In the genomic region with DNA sequence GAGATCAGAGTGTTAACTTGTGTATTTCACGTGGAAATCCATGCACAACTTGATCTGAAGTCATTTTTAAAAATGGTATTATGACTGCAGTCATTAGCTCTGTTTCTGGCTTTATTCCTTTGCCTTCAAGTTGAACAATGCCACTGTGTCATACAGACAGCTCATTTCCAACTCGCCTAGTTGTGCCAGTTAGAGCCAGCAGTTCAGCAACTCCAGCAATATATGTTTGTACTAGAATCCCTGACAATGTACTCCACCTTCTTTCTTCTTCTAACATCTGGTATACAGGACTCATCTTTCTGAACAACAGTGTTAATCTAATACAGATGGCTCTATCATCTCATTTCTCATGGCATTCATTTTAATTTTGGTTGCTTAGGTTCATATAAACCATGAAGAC, we compare ENCODE assay signal across 23 cellular contexts.
DNase-seq lines count a peak whose midpoint lies in the region; ATAC-seq and TF ChIP-seq lines count a peak whose summit lies in the region.
"Had no signal": no experiment of that assay in that cellular context is flagged by ENCODE, and none has a peak within 500 bp of the region (broad histone marks: within the 10 kb centered on the region; RNA-seq: fewer than 3 reads in every experiment).

No MANE protein-coding gene starts in this region.

- H2AFZ ChIP-seq in KMS-11 (ENCODE audit: low read depth), result peak overlapping the region; percentile 35; the same call in 1 of the 2 replicates

- H3K27ac ChIP-seq in KMS-11, result peak overlapping the region; percentile 95
- H3K27ac ChIP-seq: brain microvascular endothelial cell, coronary artery, heart right ventricle, lower lobe of right lung, stomach, upper lobe of left lung had no signal

- peaks cover 0 to 22% (median 17%) of the 10 kb centered on the region in 6 donors for H3K9me3 Mint-ChIP-seq in immature natural killer cell
- H3K9me3 Mint-ChIP-seq: activated naive CD8-positive, alpha-beta T cell treated with anti-CD3 and anti-CD28 coated beads, Interleukin-2, amount 50 U/mL, for 24 hours had no signal

- peak; percentile 3 for DNase-seq in COLO829 (ENCODE audit: low spot score)
- DNase-seq in RPMI8226, result peak; percentile 28
- DNase-seq in inferior parietal cortex (ENCODE audit: extremely low spot score), result peak; percentile 54
- DNase-seq in immature natural killer cell, result no peak
- no peak for DNase-seq in left ventricle myocardium superior
- DNase-seq: activated CD4-positive, alpha-beta T cell treated with anti-CD3 and anti-CD28 coated beads for 36 hours; activated naive CD8-positive, alpha-beta T cell treated with anti-CD3 and anti-CD28 coated beads, Interleukin-2, amount 50 U/mL, for 24 hours; brain microvascular endothelial cell; CD4-positive, alpha-beta T cell; heart right ventricle; Kasumi-1; lower lobe of right lung; NCI-H1048; NCI-H2227 treated with DMSO at 0.1 percent for 48 hours; retina; stimulated activated CD4-positive, alpha-beta T cell treated with anti-CD3 and anti-CD28 coated beads, Interleukin-4, amount 100 ng/mL, for 4 hours; stomach had no signal

- no peaks in the 10 kb centered on the region for H3K79me2 ChIP-seq in KMS-11 (ENCODE audit: insufficient read depth, low read depth)

- H3K36me3 Mint-ChIP-seq in immature natural killer cell, result no peaks in the 10 kb centered on the region

- peak overlapping the region; percentile 78 for H3K9ac ChIP-seq in KMS-11

- intact Hi-C loops in left ventricle myocardium superior (cut with micrococcal nuclease), result no loop called here

- no peaks in the 10 kb centered on the region for H4K20me1 ChIP-seq in KMS-11 (ENCODE audit: insufficient read depth)

- H3K4me1 ChIP-seq in KMS-11 (ENCODE audit: low read depth, poor library complexity, severe bottlenecking), result peaks cover 10% of the 10 kb centered on the region
- H3K4me1 ChIP-seq: heart right ventricle, lower lobe of right lung, stomach, upper lobe of left lung had no signal

- peak overlapping the region; percentile 58 for H3K4me2 ChIP-seq in KMS-11

- no peak for TF ChIP-seq CTCF in KMS-11 (conservative IDR thresholded peaks at IDR 0.05; ENCODE audit: low read depth, low read length)

- H3K4me3 Mint-ChIP-seq in immature natural killer cell, result no peak overlapping the region
- H3K4me3 Mint-ChIP-seq: activated CD4-positive, alpha-beta T cell treated with anti-CD3 and anti-CD28 coated beads for 36 hours; activated naive CD8-positive, alpha-beta T cell treated with anti-CD3 and anti-CD28 coated beads, Interleukin-2, amount 50 U/mL, for 24 hours; activated T-helper 17 cell treated with anti-CD3 and anti-CD28 coated beads, Interleukin-2, amount 50 U/mL, for 72 hours; CD4-positive, alpha-beta T cell had no signal

- no peaks in the 10 kb centered on the region for H3K27me3 ChIP-seq in KMS-11 (ENCODE audit: insufficient read depth, low read depth)
- H3K27me3 ChIP-seq: brain microvascular endothelial cell, heart right ventricle, stomach, upper lobe of left lung had no signal

- H3K4me3 ChIP-seq in KMS-11 (IDR thresholded peaks at IDR 0.05; ENCODE audit: insufficient read depth, low read depth, low read length), result no peak overlapping the region
- H3K4me3 ChIP-seq: coronary artery, heart right ventricle, lower lobe of right lung, stomach, upper lobe of left lung had no signal

- no peak overlapping the region for H3K27ac Mint-ChIP-seq in immature natural killer cell
- H3K27ac Mint-ChIP-seq: activated CD4-positive, alpha-beta T cell treated with anti-CD3 and anti-CD28 coated beads for 36 hours; activated naive CD8-positive, alpha-beta T cell treated with anti-CD3 and anti-CD28 coated beads, Interleukin-2, amount 50 U/mL, for 24 hours; activated T-helper 17 cell treated with anti-CD3 and anti-CD28 coated beads, Interleukin-2, amount 50 U/mL, for 72 hours; CD4-positive, alpha-beta T cell had no signal

- H3K4me1 Mint-ChIP-seq in immature natural killer cell, result no peaks in the 10 kb centered on the region
- H3K4me1 Mint-ChIP-seq: activated CD4-positive, alpha-beta T cell treated with anti-CD3 and anti-CD28 coated beads for 36 hours; activated naive CD8-positive, alpha-beta T cell treated with anti-CD3 and anti-CD28 coated beads, Interleukin-2, amount 50 U/mL, for 24 hours; activated T-helper 17 cell treated with anti-CD3 and anti-CD28 coated beads, Interleukin-2, amount 50 U/mL, for 72 hours had no signal

- ATAC-seq in GM18517 (IDR thresholded peaks at IDR 0.05; ENCODE audit: unreplicated experiment) (no peak), HG03108 (IDR thresholded peaks at IDR 0.05; ENCODE audit: unreplicated experiment) (no peak), left ventricle myocardium superior (no peak)
- ATAC-seq: activated CD4-positive, alpha-beta T cell treated with anti-CD3 and anti-CD28 coated beads for 36 hours; activated naive CD8-positive, alpha-beta T cell treated with anti-CD3 and anti-CD28 coated beads, Interleukin-2, amount 50 U/mL, for 24 hours; activated T-helper 17 cell treated with anti-CD3 and anti-CD28 coated beads, Interleukin-2, amount 50 U/mL, for 72 hours; heart right ventricle; lower lobe of right lung had no signal

- H3K27me3 Mint-ChIP-seq in immature natural killer cell (ENCODE audit: low read depth in 3 of 3), result no peaks in the 10 kb centered on the region
- H3K27me3 Mint-ChIP-seq: activated CD4-positive, alpha-beta T cell treated with anti-CD3 and anti-CD28 coated beads for 36 hours; activated naive CD8-positive, alpha-beta T cell treated with anti-CD3 and anti-CD28 coated beads, Interleukin-2, amount 50 U/mL, for 24 hours; activated T-helper 17 cell treated with anti-CD3 and anti-CD28 coated beads, Interleukin-2, amount 50 U/mL, for 72 hours; CD4-positive, alpha-beta T cell had no signal

- no peaks in the 10 kb centered on the region for H3K36me3 ChIP-seq in KMS-11 (ENCODE audit: insufficient read depth)
- H3K36me3 ChIP-seq: brain microvascular endothelial cell, heart right ventricle, lower lobe of right lung, stomach, upper lobe of left lung had no signal

Comparison
In these comparisons a context has a peak if more than half of its experiments do, and no peak if none do; other contexts are left out.
1. DNase-seq: peak in COLO829 (single experiment), RPMI8226 (single experiment) and inferior parietal cortex (single experiment); none in immature natural killer cell (0 of 3) and left ventricle myocardium superior (single experiment).